ENCODE assay signal across 17 cellular contexts in the genomic region with DNA sequence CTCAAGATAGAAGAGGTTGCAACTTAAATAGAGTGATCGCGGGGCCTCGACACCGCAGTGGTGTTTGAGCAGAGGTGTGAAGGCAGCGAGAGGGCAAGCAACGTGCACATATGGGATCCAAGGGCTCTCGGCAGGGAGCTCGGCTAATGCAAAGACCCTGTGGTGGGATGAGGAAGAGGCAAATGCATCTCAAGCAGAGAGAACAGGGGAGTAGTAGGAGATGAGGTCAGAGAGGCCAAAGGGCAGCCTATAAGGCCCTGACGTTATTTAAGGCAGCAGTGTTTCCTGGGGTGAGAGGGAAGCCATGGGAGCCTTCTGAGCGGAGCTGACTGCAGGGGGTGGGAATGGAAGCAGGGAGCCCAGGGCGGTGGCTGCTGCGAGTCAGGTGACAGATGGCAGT.
"Had no signal": no experiment of that assay in that cellular context is flagged by ENCODE, and none has a peak within 500 bp of the region (broad histone marks: within the 10 kb centered on the region; RNA-seq: fewer than 3 reads in every experiment).

No MANE protein-coding gene starts in this region.

- H3K36me3 Mint-ChIP-seq: stimulated activated memory B cell treated with anti-CD40 and anti-IgM and Interleukin-4, amounts not matched to agents 10 μg/mL and 1 μg/mL and 100 μg/mL, for 72 hours had no signal

- H3K4me1 Mint-ChIP-seq: naive B cell; stimulated activated memory B cell treated with anti-CD40 and anti-IgM and Interleukin-4, amounts not matched to agents 10 μg/mL and 1 μg/mL and 100 μg/mL, for 72 hours had no signal

- H3K4me3 ChIP-seq: colonic mucosa, esophagus squamous epithelium, hepatocyte, right atrium auricular region, tibial artery, upper lobe of left lung, uterus had no signal

- H3K27ac Mint-ChIP-seq: stimulated activated memory B cell treated with anti-CD40 and anti-IgM and Interleukin-4, amounts not matched to agents 10 μg/mL and 1 μg/mL and 100 μg/mL, for 72 hours; stimulated activated naive CD8-positive, alpha-beta T cell treated with anti-CD3 and anti-CD28 coated beads, Interleukin-15, Interleukin-2, amounts not matched to agents 100 ng/mL and 50 ng/mL, for 24 hours had no signal

- H3K9me3 Mint-ChIP-seq: naive B cell; stimulated activated memory B cell treated with anti-CD40 and anti-IgM and Interleukin-4, amounts not matched to agents 10 μg/mL and 1 μg/mL and 100 μg/mL, for 72 hours; stimulated activated naive CD8-positive, alpha-beta T cell treated with anti-CD3 and anti-CD28 coated beads, Interleukin-15, Interleukin-2, amounts not matched to agents 100 ng/mL and 50 ng/mL, for 24 hours had no signal

- DNase-seq: colonic mucosa; dermis blood vessel endothelial cell; esophagus squamous epithelium; foreskin keratinocyte; kidney; left cardiac atrium; naive B cell; stimulated activated CD4-positive, alpha-beta T cell treated with anti-CD3 and anti-CD28 coated beads, Interleukin-15, amount 100 ng/mL, for 24 hours; stimulated activated CD4-positive, alpha-beta T cell treated with anti-CD3 and anti-CD28 coated beads, Interleukin-1b, Interleukin-23, amount 100 ng/mL, for 48 hours; stimulated activated CD4-positive, alpha-beta T cell treated with anti-CD3 and anti-CD28 coated beads, Interleukin-4, amount 100 ng/mL, for 24 hours; tibial artery; uterus had no signal

- H3K27me3 Mint-ChIP-seq: naive B cell; stimulated activated memory B cell treated with anti-CD40 and anti-IgM and Interleukin-4, amounts not matched to agents 10 μg/mL and 1 μg/mL and 100 μg/mL, for 72 hours; stimulated activated naive CD8-positive, alpha-beta T cell treated with anti-CD3 and anti-CD28 coated beads, Interleukin-15, Interleukin-2, amounts not matched to agents 100 ng/mL and 50 ng/mL, for 24 hours had no signal

- H3K4me3 Mint-ChIP-seq: naive B cell; stimulated activated memory B cell treated with anti-CD40 and anti-IgM and Interleukin-4, amounts not matched to agents 10 μg/mL and 1 μg/mL and 100 μg/mL, for 72 hours; stimulated activated naive CD8-positive, alpha-beta T cell treated with anti-CD3 and anti-CD28 coated beads, Interleukin-15, Interleukin-2, amounts not matched to agents 100 ng/mL and 50 ng/mL, for 24 hours had no signal

- ATAC-seq: foreskin keratinocyte; left cardiac atrium; stimulated activated memory B cell treated with anti-CD40 and anti-IgM and Interleukin-4, amounts not matched to agents 10 μg/mL and 1 μg/mL and 100 μg/mL, for 72 hours had no signal
